Comparison of ENCODE assay signal across 1 cellular context in genomic region chr5:72268753-72269410, GRCh38.
TF ChIP-seq lines count a peak whose summit lies in the region.

No MANE protein-coding gene starts in this region.

TF ChIP-seq in SK-N-SH treated with all-trans-retinoic acid at 6 μM for 48 hours, 23 proteins besides CTCF, POLR2A, EP300 and RAD21 (continued from another document):
- TF ChIP-seq POU6F1 (CRISPR knock-in tag; IDR thresholded peaks at IDR 0.05; ENCODE audit: borderline replicate concordance, low read depth) (no peak), OSR1 (CRISPR knock-in tag; IDR thresholded peaks at IDR 0.05) (no peak), ZNF8 (CRISPR knock-in tag; IDR thresholded peaks at IDR 0.05) (no peak), RARB (CRISPR knock-in tag; IDR thresholded peaks at IDR 0.05) (no peak), TOX (CRISPR knock-in tag; IDR thresholded peaks at IDR 0.05; ENCODE audit: borderline replicate concordance) (no peak), BACH2 (CRISPR knock-in tag; IDR thresholded peaks at IDR 0.05; ENCODE audit: borderline replicate concordance) (no peak), GLIS3 (CRISPR knock-in tag; IDR thresholded peaks at IDR 0.05) (no peak), TCF4 (CRISPR knock-in tag; IDR thresholded peaks at IDR 0.05; ENCODE audit: borderline replicate concordance) (no peak), TSHZ2 (CRISPR knock-in tag; IDR thresholded peaks at IDR 0.05) (no peak), ZFP3 (CRISPR knock-in tag; IDR thresholded peaks at IDR 0.05) (no peak), ZNF70 (CRISPR knock-in tag; IDR thresholded peaks at IDR 0.05) (no peak), ESRRG (CRISPR knock-in tag; IDR thresholded peaks at IDR 0.05) (no peak), ZFP30 (CRISPR knock-in tag; IDR thresholded peaks at IDR 0.05) (no peak), CSDC2 (CRISPR knock-in tag; IDR thresholded peaks at IDR 0.05) (no peak), ZC3H10 (CRISPR knock-in tag; IDR thresholded peaks at IDR 0.05) (no peak), CREB5 (CRISPR knock-in tag; IDR thresholded peaks at IDR 0.05; ENCODE audit: low read depth) (no peak)
TF ChIP-seq in SK-N-SH treated with all-trans-retinoic acid at 6 μM for 48 hours: peak in this region for 0.
